In genomic region chr5:59069438-59070079, GRCh38 we compare ENCODE assay signal across 9 cellular contexts.
DNase-seq lines count a peak whose midpoint lies in the region; ATAC-seq and TF ChIP-seq lines count a peak whose summit lies in the region.
"Had no signal": no experiment of that assay in that cellular context is flagged by ENCODE, and none has a peak within 500 bp of the region (broad histone marks: within the 10 kb centered on the region; RNA-seq: fewer than 3 reads in every experiment).

No MANE protein-coding gene starts in this region.

- no peaks in the 10 kb centered on the region for H3K36me3 ChIP-seq in rectal smooth muscle tissue (ENCODE audit: control insufficient read depth, insufficient read depth, low read length)

- H3K4me3 ChIP-seq in rectal smooth muscle tissue (ENCODE audit: low read length): no peak overlapping the region
- H3K4me3 ChIP-seq: GM23338 had no signal

- in situ Hi-C loops in GM13977 (cut with MboI; ENCODE audit: low pct_unique_long_range_greater_than_20kb, low sequenced_read_pairs, unreplicated experiment): no loop called here

- intact Hi-C loops in Right ventricle myocardium superior (cut with DNase I): no loop called here

- H3K27ac ChIP-seq in rectal smooth muscle tissue (ENCODE audit: low read depth, low read length): peak overlapping the region; percentile 29

- no peaks in the 10 kb centered on the region for H3K27me3 ChIP-seq in rectal smooth muscle tissue (ENCODE audit: control insufficient read depth, insufficient read depth, low read length)

- DNase-seq in ELR (ENCODE audit: low read depth): peak; percentile 96
- DNase-seq in SW480 (ENCODE audit: low spot score): peak; percentile 19
- DNase-seq in Right ventricle myocardium superior: no peak
- no peak for DNase-seq in NOMO-1 treated with dmso at 0.1 percent for 144 hours (lab: John Stamatoyannopoulos, UW; ENCODE audit: unreplicated experiment)
- no peak for DNase-seq in HuH-7 (ENCODE audit: low spot score)
- no peak for DNase-seq in NCI-H1105 treated with DMSO at 0.1 percent for 48 hours (lab: John Stamatoyannopoulos, UW)
- DNase-seq in GM13977 (ENCODE audit: low spot score): no peak

- ATAC-seq in Right ventricle myocardium superior (ENCODE audit: poor library complexity): peak; percentile 84
- ATAC-seq: GM23338 had no signal

- no peaks in the 10 kb centered on the region for H3K4me1 ChIP-seq in rectal smooth muscle tissue (ENCODE audit: control insufficient read depth, insufficient read depth, low read length)

- H3K9ac ChIP-seq in rectal smooth muscle tissue (ENCODE audit: low read length): no peak overlapping the region

- TF ChIP-seq CTCF in GM13977 (IDR thresholded peaks at IDR 0.05; ENCODE audit: extremely low read depth, insufficient read depth, missing control alignments): no peak

Comparison
In these comparisons a context has a peak if more than half of its experiments do, and no peak if none do; other contexts are left out.
1. DNase-seq: peak in ELR (single experiment) and SW480 (single experiment); none in Right ventricle myocardium superior (single experiment), NOMO-1 treated with dmso at 0.1 percent for 144 hours (single experiment), HuH-7 (single experiment), NCI-H1105 treated with DMSO at 0.1 percent for 48 hours (single experiment) and GM13977 (single experiment).